In genomic region chr1:201895913-201896807, GRCh38 we compare ENCODE assay signal across 1 cellular context.
A peak's percentile ranks its signal among the peaks of the same experiment; 100 is the strongest.
TF ChIP-seq lines count a peak whose summit lies in the region.

No MANE protein-coding gene starts in this region.

TF ChIP-seq in HepG2, 621 proteins besides CTCF, POLR2A, EP300 and RAD21 (continued from another document and continues in another):
- TF ChIP-seq BATF2 (CRISPR knock-in tag; IDR thresholded peaks at IDR 0.05) (no peak), PLSCR1 (CRISPR knock-in tag; IDR thresholded peaks at IDR 0.05; ENCODE audit: borderline replicate concordance) (no peak), RORA (CRISPR knock-in tag; IDR thresholded peaks at IDR 0.05) (no peak), KLF16 (CRISPR knock-in tag; IDR thresholded peaks at IDR 0.05) (0 out of 4 replicates have a peak, but pooled peaks of 1 of the 2 experiments have one; percentile 44), ZNF556 (CRISPR knock-in tag; IDR thresholded peaks at IDR 0.05; ENCODE audit: borderline replicate concordance) (no peak; the same call in 1 of the 2 replicates), BRCA1 (CRISPR knock-in tag; IDR thresholded peaks at IDR 0.05) (no peak), ARID5B (CRISPR knock-in tag; IDR thresholded peaks at IDR 0.05) (peak; percentile 56), ZNF276 (CRISPR knock-in tag; IDR thresholded peaks at IDR 0.05; ENCODE audit: low read depth) (no peak), RFX1 (IDR thresholded peaks at IDR 0.05) (no peak), ISL2 (CRISPR knock-in tag; IDR thresholded peaks at IDR 0.05) (0 out of 2 replicates have a peak, but pooled peaks have one; percentile 25), CERS6 (CRISPR knock-in tag; IDR thresholded peaks at IDR 0.05) (no peak), ARID2 (CRISPR knock-in tag; IDR thresholded peaks at IDR 0.05; ENCODE audit: borderline replicate concordance) (no peak), HNF4G (IDR thresholded peaks at IDR 0.05; ENCODE audit: borderline replicate concordance, low read depth, low read length) (no peak), HNF4G (CRISPR knock-in tag; IDR thresholded peaks at IDR 0.05; ENCODE audit: borderline replicate concordance, low read depth) (no peak), NR2F6 (IDR thresholded peaks at IDR 0.05) (no peak), NR2F6 (CRISPR knock-in tag; IDR thresholded peaks at IDR 0.05) (0 out of 2 replicates have a peak, but pooled peaks have one; percentile 19), RXRA (CRISPR knock-in tag; IDR thresholded peaks at IDR 0.05) (peak; percentile 54; the same call in 1 of the 2 replicates), ZNF709 (CRISPR knock-in tag; IDR thresholded peaks at IDR 0.05) (no peak), SMC3 (IDR thresholded peaks at IDR 0.05; ENCODE audit: low read length) (peak; percentile 76), ZNF362 (CRISPR knock-in tag; IDR thresholded peaks at IDR 0.05; ENCODE audit: borderline replicate concordance) (no peak), ZNF331 (CRISPR knock-in tag; IDR thresholded peaks at IDR 0.05) (0 out of 2 replicates have a peak, but pooled peaks have one; percentile 37), RAD51 (IDR thresholded peaks at IDR 0.05; ENCODE audit: borderline replicate concordance) (no peak), HCFC1 (IDR thresholded peaks at IDR 0.05; ENCODE audit: low read depth, low read length) (no peak), GMEB1 (CRISPR knock-in tag; IDR thresholded peaks at IDR 0.05; ENCODE audit: borderline replicate concordance) (no peak), ZNF10 (CRISPR knock-in tag; IDR thresholded peaks at IDR 0.05; ENCODE audit: borderline replicate concordance, low read depth) (no peak), GTF2F1 (IDR thresholded peaks at IDR 0.05; ENCODE audit: low read length) (no peak), ZBTB37 (CRISPR knock-in tag; IDR thresholded peaks at IDR 0.05) (no peak), KAT8 (CRISPR knock-in tag; IDR thresholded peaks at IDR 0.05) (0 out of 2 replicates have a peak, but pooled peaks have one; percentile 34), GATAD1 (CRISPR knock-in tag; IDR thresholded peaks at IDR 0.05) (0 out of 2 replicates have a peak, but pooled peaks have one; percentile 31), ZNF691 (CRISPR knock-in tag; IDR thresholded peaks at IDR 0.05; ENCODE audit: borderline replicate concordance, low read depth) (0 out of 2 replicates have a peak, but pooled peaks have one; percentile 40), TOPORS (CRISPR knock-in tag; IDR thresholded peaks at IDR 0.05) (no peak), THAP8 (CRISPR knock-in tag; IDR thresholded peaks at IDR 0.05; ENCODE audit: borderline replicate concordance) (no peak), ZNF713 (CRISPR knock-in tag; IDR thresholded peaks at IDR 0.05) (no peak), E2F5 (CRISPR knock-in tag; conservative IDR thresholded peaks at IDR 0.05) (no peak), JUND (CRISPR knock-in tag; IDR thresholded peaks at IDR 0.05) (peak; percentile 97), TP53 (CRISPR knock-in tag; conservative IDR thresholded peaks at IDR 0.05) (no peak), ZFP1 (CRISPR knock-in tag; IDR thresholded peaks at IDR 0.05) (no peak), U2AF1 (optimal IDR thresholded peaks at IDR 0.05; ENCODE audit: low read depth, low read length) (no peak), NCOA1 (CRISPR knock-in tag; IDR thresholded peaks at IDR 0.05) (no peak), ZMAT3 (CRISPR knock-in tag; conservative IDR thresholded peaks at IDR 0.05) (no peak), ZNF224 (CRISPR knock-in tag; IDR thresholded peaks at IDR 0.05) (no peak), ZNF530 (CRISPR knock-in tag; IDR thresholded peaks at IDR 0.05; ENCODE audit: low read depth) (no peak), NAIF1 (CRISPR knock-in tag; IDR thresholded peaks at IDR 0.05; ENCODE audit: borderline replicate concordance) (no peak), GLMP (CRISPR knock-in tag; IDR thresholded peaks at IDR 0.05; ENCODE audit: borderline replicate concordance) (no peak), TAF15 (IDR thresholded peaks at IDR 0.05; ENCODE audit: low read depth, low read length, poor library complexity, severe bottlenecking) (no peak), ZNF33B (CRISPR knock-in tag; IDR thresholded peaks at IDR 0.05) (no peak), DBP (CRISPR knock-in tag; IDR thresholded peaks at IDR 0.05; ENCODE audit: not compliant biosample characterization) (no peak), ZNF160 (CRISPR knock-in tag; IDR thresholded peaks at IDR 0.05) (no peak), ZNF264 (CRISPR knock-in tag; IDR thresholded peaks at IDR 0.05) (no peak), ZNF746 (CRISPR knock-in tag; IDR thresholded peaks at IDR 0.05) (no peak)
